Comparison of ENCODE assay signal across 11 cellular contexts in the genomic region with DNA sequence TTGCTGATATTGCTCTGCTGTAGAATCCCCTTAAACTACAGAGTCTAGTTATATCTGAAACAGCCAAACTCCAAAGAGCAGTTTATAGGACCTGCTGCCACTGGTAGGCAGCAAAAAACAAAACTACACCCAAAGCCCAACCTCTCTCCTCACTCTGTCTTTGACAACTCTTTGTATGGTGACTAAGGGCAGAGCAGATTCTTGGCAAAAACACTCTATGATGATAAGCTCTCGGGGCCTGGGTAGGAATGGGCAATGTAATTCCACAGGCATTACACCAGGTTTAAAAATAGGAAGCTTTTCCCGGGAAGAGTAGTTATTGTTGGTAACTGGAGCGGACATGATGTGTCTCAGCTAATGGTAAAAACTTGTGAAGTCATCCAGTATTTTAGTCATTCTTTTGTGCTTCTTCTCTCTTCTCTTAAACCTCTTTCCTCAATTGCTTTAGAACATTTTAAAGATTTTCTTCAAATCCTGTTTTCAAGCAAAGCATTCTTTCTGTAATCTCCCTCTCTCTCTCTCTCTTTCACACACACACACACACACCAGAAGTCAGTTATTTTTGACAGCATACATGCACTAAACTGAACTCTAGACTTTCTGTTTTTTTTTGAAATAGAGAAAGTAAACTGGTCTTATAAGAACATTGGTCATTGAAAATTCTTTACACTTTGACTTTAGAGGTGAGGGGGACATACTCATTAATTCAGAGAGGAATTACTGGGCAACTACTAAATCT.
DNase-seq lines count a peak whose midpoint lies in the region; ATAC-seq and TF ChIP-seq lines count a peak whose summit lies in the region.
"Had no signal": no experiment of that assay in that cellular context is flagged by ENCODE, and none has a peak within 500 bp of the region (broad histone marks: within the 10 kb centered on the region; RNA-seq: fewer than 3 reads in every experiment).

No MANE protein-coding gene starts in this region.

- peak; percentile 26 for TF ChIP-seq CTCF in AG09309 (IDR thresholded peaks at IDR 0.05; ENCODE audit: control insufficient read depth, insufficient read depth, low read depth, low read length, missing control alignments)
- TF ChIP-seq CTCF in osteoblast (IDR thresholded peaks at IDR 0.05; ENCODE audit: extremely low read depth, low read depth, low read length) = peak; percentile 14

- peak overlapping the region; percentile 97 for H3K27ac ChIP-seq in osteoblast (ENCODE audit: low read depth, low read length)
- H3K27ac ChIP-seq: C4-2B had no signal

- H3K4me1 ChIP-seq in osteoblast (ENCODE audit: insufficient read depth, low read length) = peaks cover 12% of the 10 kb centered on the region

- H3K4me2 ChIP-seq in osteoblast (ENCODE audit: insufficient read depth, low read length) = peak overlapping the region; percentile 65

- H3K4me3 Mint-ChIP-seq in activated T-cell treated with anti-CD3 and anti-CD28 coated beads, Interleukin-2, amount 50 U/mL, for 4 hours = no peak overlapping the region

- no peaks in the 10 kb centered on the region for H3K27me3 ChIP-seq in osteoblast (ENCODE audit: insufficient read depth, low read length)

- no peaks in the 10 kb centered on the region for H3K4me1 Mint-ChIP-seq in activated T-cell treated with anti-CD3 and anti-CD28 coated beads, Interleukin-2, amount 50 U/mL, for 4 hours (ENCODE audit: low read depth)

- no peaks in the 10 kb centered on the region for H4K20me1 ChIP-seq in osteoblast (ENCODE audit: insufficient read depth, low read length)

- no peak for ATAC-seq in activated T-cell treated with anti-CD3 and anti-CD28 coated beads, Interleukin-2, amount 50 U/mL, for 4 hours

- H3K79me2 ChIP-seq in osteoblast (ENCODE audit: insufficient read depth, low read length) = no peaks in the 10 kb centered on the region

- H2AFZ ChIP-seq in osteoblast (ENCODE audit: low read length) = peak overlapping the region; percentile 81

- no peaks in the 10 kb centered on the region for H3K9me3 ChIP-seq in osteoblast (ENCODE audit: low read depth, low read length)

- no peaks in the 10 kb centered on the region for H3K36me3 Mint-ChIP-seq in activated T-cell treated with anti-CD3 and anti-CD28 coated beads, Interleukin-2, amount 50 U/mL, for 4 hours (ENCODE audit: insufficient read depth)

- DNase-seq in AG09309 (ENCODE audit: low read depth) (peak; percentile 90), RKO (ENCODE audit: low spot score) (peak; percentile 76), fibroblast of the conjunctiva (ENCODE audit: low read depth) (peak; percentile 13), osteoblast (ENCODE audit: insufficient read length, low spot score, missing footprints) (peak; percentile 34), NCI-H128 (lab: John Stamatoyannopoulos, UW; ENCODE audit: unreplicated experiment) (no peak), COLO829 (ENCODE audit: low spot score) (no peak)
- DNase-seq in activated CD4-positive, CD25-positive, alpha-beta regulatory T cell treated with anti-CD3 and anti-CD28 coated beads, Interleukin-2, amount 50 U/mL, for 72 hours = no peak
- no peak for DNase-seq in activated T-cell treated with anti-CD3 and anti-CD28 coated beads, Interleukin-2, amount 50 U/mL, for 4 hours
- DNase-seq: Kasumi-1, small intestine had no signal

- H3K4me3 ChIP-seq in AG09309 (ENCODE audit: control insufficient read depth, low read depth, low read length) (no peak overlapping the region), osteoblast (ENCODE audit: insufficient read depth, low read length) (peak overlapping the region; percentile 22)

- H3K27me3 Mint-ChIP-seq in activated T-cell treated with anti-CD3 and anti-CD28 coated beads, Interleukin-2, amount 50 U/mL, for 4 hours (ENCODE audit: low read depth) = no peaks in the 10 kb centered on the region

- H3K9me3 Mint-ChIP-seq in activated T-cell treated with anti-CD3 and anti-CD28 coated beads, Interleukin-2, amount 50 U/mL, for 4 hours = peaks cover 21% of the 10 kb centered on the region

- no peaks in the 10 kb centered on the region for H3K36me3 ChIP-seq in osteoblast (ENCODE audit: insufficient read depth, low read length)

Comparison
In these comparisons a context has a peak if more than half of its experiments do, and no peak if none do; other contexts are left out.
1. DNase-seq: peak in AG09309 (single experiment), RKO (single experiment), fibroblast of the conjunctiva (single experiment) and osteoblast (single experiment); none in NCI-H128 (single experiment), activated CD4-positive, CD25-positive, alpha-beta regulatory T cell treated with anti-CD3 and anti-CD28 coated beads, Interleukin-2, amount 50 U/mL, for 72 hours (single experiment), COLO829 (single experiment) and activated T-cell treated with anti-CD3 and anti-CD28 coated beads, Interleukin-2, amount 50 U/mL, for 4 hours (single experiment).